13 cellular contexts compared by ENCODE assay signal in the genomic region with DNA sequence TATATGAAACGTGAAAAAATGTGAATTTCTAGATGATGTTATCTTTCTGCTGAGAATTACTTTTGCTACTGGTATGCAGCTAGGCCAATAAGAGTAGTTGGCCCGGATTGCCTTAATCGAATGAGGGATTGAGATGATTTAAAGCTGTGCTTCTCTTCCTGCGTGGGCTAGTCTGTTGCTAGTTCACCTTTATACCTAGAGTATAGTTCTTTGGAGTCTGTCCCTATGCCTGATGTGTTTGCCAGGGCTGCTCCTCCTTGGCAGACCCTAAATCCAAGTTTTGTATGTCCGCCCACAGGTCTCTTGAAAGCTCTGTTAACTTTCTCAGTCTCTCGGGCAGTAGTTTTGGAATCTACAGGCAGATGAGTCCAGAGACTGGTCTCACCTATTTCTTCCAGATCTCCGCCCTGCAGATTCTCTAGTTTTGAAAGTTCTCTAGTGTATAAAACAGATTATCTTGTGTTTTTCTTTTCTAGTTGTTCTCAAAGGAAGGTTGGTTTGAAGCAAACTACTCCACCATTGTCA.
DNase-seq lines count a peak whose midpoint lies in the region; ATAC-seq, FAIRE-seq and TF ChIP-seq lines count a peak whose summit lies in the region.
"Had no signal": no experiment of that assay in that cellular context is flagged by ENCODE, and none has a peak within 500 bp of the region (broad histone marks: within the 10 kb centered on the region; RNA-seq: fewer than 3 reads in every experiment).

No MANE protein-coding gene starts in this region.

- H3K4me1 ChIP-seq in cardiac muscle cell (ENCODE audit: low read depth) (peaks cover 25% of the 10 kb centered on the region), endothelial cell of umbilical vein (ENCODE audit: control insufficient read depth, extremely low read depth, insufficient read depth, low read length) (peaks cover 18% of the 10 kb centered on the region), suprapubic skin (peaks cover 38% of the 10 kb centered on the region)

- CTCF ChIA-PET in endothelial cell of umbilical vein (lab: Charles Lee): interaction anchor here (0.7 to 2.3 kb wide), 2 partner anchors 41 to 74 kb away, joined by 3 to 8 read pairs; no protein-coding TSS in a partner anchor

- peak overlapping the region; percentile 35 for H3K4me2 ChIP-seq in endothelial cell of umbilical vein (ENCODE audit: insufficient read depth, low read length)

- DNase-seq in cardiac muscle cell (ENCODE audit: low read depth in 1 of 2, low spot score in 1 of 2) (no peak), left ventricle myocardium superior (no peak), endothelial cell of umbilical vein (ENCODE audit: low read depth, low spot score) (no peak), suprapubic skin (ENCODE audit: low spot score in 2 of 2) (no peak), NCI-H128 (lab: John Stamatoyannopoulos, UW; ENCODE audit: unreplicated experiment) (no peak), ureter (ENCODE audit: low spot score) (no peak), midbrain (lab: John Stamatoyannopoulos, UW) (no peak)
- DNase-seq: DMS79 treated with DMSO at 0.1 percent for 48 hours had no signal

- TF ChIP-seq CTCF in cardiac muscle cell (IDR thresholded peaks at IDR 0.05; ENCODE audit: low read depth, low read length) (no peak), endothelial cell of umbilical vein (IDR thresholded peaks at IDR 0.05; ENCODE audit: extremely low read depth in 1 of 2, insufficient read depth in 1 of 2, low read depth in 1 of 2, low read length in 2 of 2) (no peak), suprapubic skin (IDR thresholded peaks at IDR 0.05) (no peak)

- FAIRE-seq in endothelial cell of umbilical vein (lab: Jason Lieb, UNC): no peak
- FAIRE-seq: HTR-8/SVneo, RCC 7860, TTC549 had no signal

- H3K36me3 ChIP-seq in cardiac muscle cell (peaks cover 19% of the 10 kb centered on the region), endothelial cell of umbilical vein (ENCODE audit: control insufficient read depth in 2 of 2, extremely low read depth in 1 of 2, insufficient read depth in 2 of 2, low read length in 2 of 2) (peaks cover 0 to 2% of the 10 kb centered on the region in 2 experiments), suprapubic skin (peaks cover 2% of the 10 kb centered on the region)
- H3K36me3 ChIP-seq: vagina had no signal

- H3K4me3 ChIP-seq in cardiac muscle cell (no peak overlapping the region), endothelial cell of umbilical vein (replicated peaks in 1 of 3; ENCODE audit: insufficient read depth in 1 of 3, low read depth in 1 of 3, low read length in 3 of 3) (no peak overlapping the region), suprapubic skin (no peak overlapping the region)
- H3K4me3 ChIP-seq: vagina had no signal

- 69% methylated on average over 7 of the region's 7 CpGs for WGBS in suprapubic skin

- H3K27me3 ChIP-seq in cardiac muscle cell (no peaks in the 10 kb centered on the region), endothelial cell of umbilical vein (ENCODE audit: control insufficient read depth in 2 of 2, insufficient read depth in 2 of 2, low read length in 2 of 2) (no peaks in the 10 kb centered on the region), suprapubic skin (no peaks in the 10 kb centered on the region)
- H3K27me3 ChIP-seq: vagina had no signal

- dilution Hi-C loops in endothelial cell of umbilical vein (cut with MboI; ENCODE audit: extremely low pct_ligation_motif_present, low sequenced_read_pairs): no loop called here

- peak overlapping the region; percentile 78 for H3K27ac ChIP-seq in cardiac muscle cell
- H3K27ac ChIP-seq in endothelial cell of umbilical vein (ENCODE audit: insufficient read depth, low read depth, low read length): no peak overlapping the region
- peak overlapping the region; percentile 18 for H3K27ac ChIP-seq in suprapubic skin
- H3K27ac ChIP-seq: vagina had no signal

- POLR2A ChIA-PET in endothelial cell of umbilical vein (lab: Charles Lee): no interaction called here

- TF ChIP-seq POLR2A in endothelial cell of umbilical vein (IDR thresholded peaks at IDR 0.05; ENCODE audit: low read depth, low read length): no peak
- no peak for TF ChIP-seq POLR2A in suprapubic skin (IDR thresholded peaks at IDR 0.05)

- intact Hi-C loops in left ventricle myocardium superior (cut with micrococcal nuclease) (no loop called here), endothelial cell of umbilical vein (cut with micrococcal nuclease) (no loop called here)

- H3K9ac ChIP-seq in endothelial cell of umbilical vein (replicated peaks; ENCODE audit: extremely low read depth, insufficient read depth, low read length): no peak overlapping the region

- H3K9me1 ChIP-seq in endothelial cell of umbilical vein (replicated peaks; ENCODE audit: control insufficient read depth, extremely low read depth, insufficient read depth, low read length): no peaks in the 10 kb centered on the region

- H3K9me3 ChIP-seq in cardiac muscle cell (ENCODE audit: low read depth) (no peaks in the 10 kb centered on the region), endothelial cell of umbilical vein (replicated peaks; ENCODE audit: control insufficient read depth, insufficient read depth, low read length) (no peaks in the 10 kb centered on the region), suprapubic skin (no peaks in the 10 kb centered on the region)
- H3K9me3 ChIP-seq: vagina had no signal

- H4K20me1 ChIP-seq in endothelial cell of umbilical vein (replicated peaks; ENCODE audit: control insufficient read depth, extremely low read depth, insufficient read depth, low read length): peaks cover 7% of the 10 kb centered on the region

- peaks cover 43% of the 10 kb centered on the region for H3K79me2 ChIP-seq in endothelial cell of umbilical vein (ENCODE audit: control insufficient read depth, insufficient read depth, low read length)

- no peak overlapping the region for H2AFZ ChIP-seq in endothelial cell of umbilical vein (ENCODE audit: low read depth, low read length)

- no peak for TF ChIP-seq EP300 in suprapubic skin (IDR thresholded peaks at IDR 0.05)

- TSS peak; percentile 70 for BruUV-seq in endothelial cell of umbilical vein (replicated peaks; lab: Mats Ljungman, UMichigan)

- ATAC-seq in left ventricle myocardium superior (no peak), HG03159 (IDR thresholded peaks at IDR 0.05; ENCODE audit: unreplicated experiment) (peak; percentile 4)

TF ChIP-seq in endothelial cell of umbilical vein, 7 proteins besides CTCF, POLR2A, EP300 and RAD21:
- TF ChIP-seq MYC (IDR thresholded peaks at IDR 0.05; ENCODE audit: low read depth, low read length) (no peak), EZH2 (IDR thresholded peaks at IDR 0.05; ENCODE audit: borderline replicate concordance, low read depth, low read length, severe bottlenecking) (no peak)
